23 cellular contexts compared by ENCODE assay signal in genomic region chr1:22567176-22567575, GRCh38. TPM values are rescaled to one million over a fixed set of nuclear protein-coding genes. Genes with fewer than 3 reads are reported as not detected.
DNase-seq lines count a peak whose midpoint lies in the region; ATAC-seq and TF ChIP-seq lines count a peak whose summit lies in the region.
"Had no signal": no experiment of that assay in that cellular context is flagged by ENCODE, and none has a peak within 500 bp of the region (broad histone marks: within the 10 kb centered on the region; RNA-seq: fewer than 3 reads in every experiment).

No MANE protein-coding gene starts in this region.

- DNase-seq in GM23338 (ENCODE audit: low spot score) (no peak), WERI-Rb-1 (no peak), nephron progenitor cell (peak; percentile 44), retina (peak; percentile 90), dermis blood vessel endothelial cell (no peak), kidney glomerular epithelial cell (lab: John Stamatoyannopoulos, UW) (no peak)
- DNase-seq: 8988T; ACHN; AML-193; BE2C; CD4-positive, alpha-beta T cell; CD8-positive, alpha-beta memory T cell; DMS 273 treated with DMSO at 0.1 percent for 48 hours; DMS79; EL; GDM1; HFFc6 had no signal

- H3K9me3 ChIP-seq in WERI-Rb-1 (ENCODE audit: severe bottlenecking) = no peaks in the 10 kb centered on the region
- H3K9me3 ChIP-seq: A549; BE2C; BLaER1 treated with 17β-estradiol and CSF1 and Interleukin-3, amounts not matched to agents 10 nM and 100 nM; HAP-1 had no signal

- H2AFZ ChIP-seq in GM23338 = no peak overlapping the region

- TF ChIP-seq CTCF in GM23338 (conservative IDR thresholded peaks at IDR 0.05; ENCODE audit: low read depth in 2 of 2) = no peak
- TF ChIP-seq CTCF in WERI-Rb-1 (IDR thresholded peaks at IDR 0.05; ENCODE audit: low read depth, low read length) = no peak
- TF ChIP-seq CTCF in nephron progenitor cell (IDR thresholded peaks at IDR 0.05) = no peak

- no peak overlapping the region for H3K27ac Mint-ChIP-seq in GM23338
- H3K27ac Mint-ChIP-seq in nephron progenitor cell = no peak overlapping the region
- H3K27ac Mint-ChIP-seq: CD14-positive monocyte; CD4-positive, alpha-beta T cell; CD8-positive, alpha-beta memory T cell; HFFc6 had no signal

- no peaks in the 10 kb centered on the region for H3K79me2 ChIP-seq in GM23338 (replicated peaks; ENCODE audit: insufficient read depth)

- H3K27ac ChIP-seq in GM23338 (ENCODE audit: low read depth) (no peak overlapping the region), WERI-Rb-1 (0 out of 2 replicates have a peak overlapping the region, but pooled peaks have one; percentile 1)
- H3K27ac ChIP-seq: A549; BLaER1 treated with 17β-estradiol and CSF1 and Interleukin-3, amounts not matched to agents 10 nM and 100 nM had no signal

- ATAC-seq in GM23338 = peak; percentile 19
- no peak for ATAC-seq in GM18861 (IDR thresholded peaks at IDR 0.05; ENCODE audit: unreplicated experiment)
- ATAC-seq: A549, GM12878 had no signal

- H3K9me2 ChIP-seq in GM23338 (ENCODE audit: insufficient read depth) = no peaks in the 10 kb centered on the region

- H3K27me3 Mint-ChIP-seq in GM23338 (ENCODE audit: insufficient read depth, low read depth, poor library complexity) (peaks cover 28% of the 10 kb centered on the region), nephron progenitor cell (ENCODE audit: low read depth, poor library complexity) (peaks cover 72% of the 10 kb centered on the region)

- peaks cover 3% of the 10 kb centered on the region; the same call in 1 of the 2 replicates for H3K4me1 ChIP-seq in GM23338 (ENCODE audit: insufficient read depth)
- H3K4me1 ChIP-seq: A549; BLaER1 treated with 17β-estradiol and CSF1 and Interleukin-3, amounts not matched to agents 10 nM and 100 nM; HAP-1 had no signal

- H3F3A ChIP-seq in GM23338 (replicated peaks; ENCODE audit: low read depth) = no peaks in the 10 kb centered on the region

- H3K36me3 Mint-ChIP-seq in GM23338 (ENCODE audit: low read depth) (no peaks in the 10 kb centered on the region), nephron progenitor cell (ENCODE audit: low read depth) (no peaks in the 10 kb centered on the region)
- H3K36me3 Mint-ChIP-seq: CD8-positive, alpha-beta memory T cell had no signal

- H3K27me3 ChIP-seq in GM23338 (ENCODE audit: insufficient read depth) = peaks cover 24% of the 10 kb centered on the region
- no peaks in the 10 kb centered on the region for H3K27me3 ChIP-seq in WERI-Rb-1 (ENCODE audit: insufficient read depth, low read depth, severe bottlenecking)
- H3K27me3 ChIP-seq: BE2C had no signal

- H3K4me2 ChIP-seq in GM23338 = no peak overlapping the region
- H3K4me2 ChIP-seq: A549; BLaER1 treated with 17β-estradiol and CSF1 and Interleukin-3, amounts not matched to agents 10 nM and 100 nM had no signal

- H3K36me3 ChIP-seq in GM23338 (ENCODE audit: insufficient read depth) (no peaks in the 10 kb centered on the region), WERI-Rb-1 (peaks cover 4% of the 10 kb centered on the region)
- H3K36me3 ChIP-seq: BE2C; BLaER1 treated with 17β-estradiol and CSF1 and Interleukin-3, amounts not matched to agents 10 nM and 100 nM; HAP-1 had no signal

- H3K4me3 ChIP-seq in GM23338 (no peak overlapping the region), WERI-Rb-1 (ENCODE audit: low read depth, low read length) (no peak overlapping the region)
- H3K4me3 ChIP-seq: A549; BLaER1 treated with 17β-estradiol and CSF1 and Interleukin-3, amounts not matched to agents 10 nM and 100 nM; GM12878; HAP-1 had no signal

- no peaks in the 10 kb centered on the region for H3K9me3 Mint-ChIP-seq in GM23338
- H3K9me3 Mint-ChIP-seq in nephron progenitor cell = no peaks in the 10 kb centered on the region
- H3K9me3 Mint-ChIP-seq: CD4-positive, alpha-beta T cell; CD8-positive, alpha-beta memory T cell; HFFc6 had no signal

- no peaks in the 10 kb centered on the region for H4K20me1 ChIP-seq in GM23338 (replicated peaks; ENCODE audit: insufficient read depth)

- H3K4me1 Mint-ChIP-seq in GM23338 (peaks cover 18% of the 10 kb centered on the region), nephron progenitor cell (peaks cover 19% of the 10 kb centered on the region)
- H3K4me1 Mint-ChIP-seq: CD14-positive monocyte had no signal

- H3K4me3 Mint-ChIP-seq in GM23338 (no peak overlapping the region), nephron progenitor cell (no peak overlapping the region)
- H3K4me3 Mint-ChIP-seq: CD14-positive monocyte; CD4-positive, alpha-beta T cell; CD8-positive, alpha-beta memory T cell; HFFc6 had no signal

TF ChIP-seq in GM23338, 12 proteins besides CTCF, POLR2A, EP300 and RAD21 (continues in another document):
- no peak for TF ChIP-seq ZNF114 (CRISPR knock-in tag; IDR thresholded peaks at IDR 0.05)
- no peak for TF ChIP-seq REST (IDR thresholded peaks at IDR 0.05; ENCODE audit: unreplicated experiment)
- no peak for TF ChIP-seq NANOG (IDR thresholded peaks at IDR 0.05; ENCODE audit: borderline replicate concordance)
- TF ChIP-seq ZNF331 (CRISPR knock-in tag; IDR thresholded peaks at IDR 0.05; ENCODE audit: low read depth) = no peak
- no peak for TF ChIP-seq EZH2 (IDR thresholded peaks at IDR 0.05; ENCODE audit: low read depth, unreplicated experiment)
- TF ChIP-seq POLR2AphosphoS5 (IDR thresholded peaks at IDR 0.05; ENCODE audit: low read depth) = no peak
- no peak for TF ChIP-seq EZH2phosphoT487 (IDR thresholded peaks at IDR 0.05; ENCODE audit: unreplicated experiment)

RNA-seq across cellular contexts. Expression of gene EPHA8, which starts 3.9 kb away (rescaled TPM):
- 2.0 and 5.0 TPM in 2 replicates for total RNA-seq in GM23338 (2014; rRNA removed; shearing (Covaris generic))
- 2.0 and 2.3 TPM in 2 replicates for polyA plus RNA-seq in GM23338 (2016; fragmentation: Nextera tagmentation; extraction: Ambion mirVana)
- total RNA-seq in dermis blood vessel endothelial cell = not detected in 2 replicates
- total RNA-seq: CD4-positive, alpha-beta T cell; CD8-positive, alpha-beta memory T cell; GM12878; HFFc6 had no signal
- polyA plus RNA-seq: A549; CD14-positive monocyte; CD8-positive, alpha-beta memory T cell; GM12878 had no signal

Comparison
In these comparisons a context has a peak if more than half of its experiments do, and no peak if none do; other contexts are left out.
1. DNase-seq: peak in nephron progenitor cell (single experiment) and retina (single experiment); none in GM23338 (single experiment), WERI-Rb-1 (single experiment), dermis blood vessel endothelial cell (single experiment) and kidney glomerular epithelial cell (single experiment).